ENCODE assay signal across 16 cellular contexts in genomic region chr16:88003316-88003715, GRCh38.
"Had no signal": no experiment of that assay in that cellular context is flagged by ENCODE, and none has a peak within 500 bp of the region (broad histone marks: within the 10 kb centered on the region; RNA-seq: fewer than 3 reads in every experiment).

No MANE protein-coding gene starts in this region.

- H3K27me3 ChIP-seq: ascending aorta, body of pancreas, SJSA1 had no signal

- H3K4me2 ChIP-seq: KMS-11 had no signal

- DNase-seq: activated CD4-positive, alpha-beta memory T cell treated with anti-CD3 and anti-CD28 coated beads for 36 hours; activated CD4-positive, alpha-beta T cell treated with anti-CD3 and anti-CD28 coated beads, Interleukin-2, amount 10 ng/mL, durations not matched to agents 24 days and 14 days; activated CD4-positive, CD25-positive, alpha-beta regulatory T cell treated with anti-CD3 and anti-CD28 coated beads, Interleukin-2, amount 50 U/mL, for 72 hours; body of pancreas; NCI-H1092; NCI-H1417; NCI-H1694; NCI-H2029; NCI-H510A treated with DMSO at 0.1 percent for 48 hours; NCI-H69; NK-92 treated with Interleukin-12 subunit alpha and Interleukin-12 subunit beta, amount 100 ng/mL, for 24 hours; OCI-M1; RPMI8226 had no signal

- H3K27ac ChIP-seq: ascending aorta, body of pancreas, KMS-11, SJSA1 had no signal

- H3K9me3 ChIP-seq: ascending aorta, body of pancreas, SJSA1 had no signal

- H3K9ac ChIP-seq: KMS-11 had no signal

- H3K4me1 ChIP-seq: ascending aorta, body of pancreas, SJSA1 had no signal

- H3K4me3 ChIP-seq: ascending aorta, body of pancreas, SJSA1 had no signal
